Comparison of ENCODE assay signal across 14 cellular contexts in genomic region chr1:26913754-26914619, GRCh38. TPM values are rescaled to one million over a fixed set of nuclear protein-coding genes. Genes with fewer than 3 reads are reported as not detected.
DNase-seq lines count a peak whose midpoint lies in the region; ATAC-seq and TF ChIP-seq lines count a peak whose summit lies in the region.
"Had no signal": no experiment of that assay in that cellular context is flagged by ENCODE, and none has a peak within 500 bp of the region (broad histone marks: within the 10 kb centered on the region; RNA-seq: fewer than 3 reads in every experiment).

Gene NR0B2, minus strand, starts transcription at chr1:26913975. Its CDS starts 35 bp downstream, at chr1:26913940.

- H3K9me3 ChIP-seq in adrenal gland (replicated peaks in 1 of 3), result no peaks in the 10 kb centered on the region
- H3K9me3 ChIP-seq in mucosa of descending colon, result no peaks in the 10 kb centered on the region
- H3K9me3 ChIP-seq: BLaER1 had no signal

- no peaks in the 10 kb centered on the region for H3K27me3 ChIP-seq in adrenal gland
- H3K27me3 ChIP-seq: BLaER1 had no signal

- H3K27ac ChIP-seq in adrenal gland, result peak within 1 kb of the TSS; percentile 63 to 97 (median 91)
- H3K27ac ChIP-seq: BLaER1 had no signal

- ATAC-seq in mucosa of descending colon (peak; percentile 91), GM21447 (IDR thresholded peaks at IDR 0.05; ENCODE audit: unreplicated experiment) (no peak)
- ATAC-seq: activated naive CD4-positive, alpha-beta T cell treated with anti-CD3 and anti-CD28 coated beads, Interleukin-2, amount 50 U/mL, for 72 hours; effector memory CD8-positive, alpha-beta T cell had no signal

- DNase-seq in DMS 273 treated with DMSO at 0.1 percent for 48 hours (lab: John Stamatoyannopoulos, UW) (peak; percentile 41), NCI-H2081 (lab: John Stamatoyannopoulos, UW) (peak; percentile 80 to 96), adrenal gland (peak; percentile 80 to 95 (median 91)), mucosa of descending colon (peak; percentile 81 to 91 (median 83)), SKM-1 treated with dmso at 0.1 percent for 144 hours (lab: John Stamatoyannopoulos, UW; ENCODE audit: unreplicated experiment) (no peak)
- no peak for DNase-seq in activated CD4-positive, CD25-positive, alpha-beta regulatory T cell treated with anti-CD3 and anti-CD28 coated beads, Interleukin-2, amount 50 U/mL, for 72 hours
- DNase-seq in stimulated activated CD4-positive, alpha-beta T cell treated with anti-CD3 and anti-CD28 coated beads, Interleukin-12 subunit alpha, Interleukin-12 subunit beta, amount 100 ng/mL, for 4 hours, result no peak
- DNase-seq: activated CD4-positive, alpha-beta T cell treated with anti-CD3 and anti-CD28 coated beads for 48 hours; effector memory CD8-positive, alpha-beta T cell; retina had no signal

- no peaks in the 10 kb centered on the region for H3K36me3 ChIP-seq in adrenal gland (replicated peaks in 1 of 2)
- H3K36me3 ChIP-seq in mucosa of descending colon (ENCODE audit: low read depth), result no peaks in the 10 kb centered on the region
- H3K36me3 ChIP-seq: BLaER1 had no signal

- TF ChIP-seq CTCF in adrenal gland (IDR thresholded peaks at IDR 0.05) (no peak), mucosa of descending colon (IDR thresholded peaks at IDR 0.05) (no peak)

- peak within 1 kb of the TSS in 2 of 4 donors; percentile 11 to 48 for H3K4me3 ChIP-seq in adrenal gland
- no peak within 1 kb of the TSS for H3K4me3 ChIP-seq in mucosa of descending colon
- H3K4me3 ChIP-seq: BLaER1 had no signal

- H3K4me1 ChIP-seq in adrenal gland (replicated peaks in 1 of 2), result peaks cover 22 to 34% of the 10 kb centered on the region in 2 donors
- peaks cover 28% of the 10 kb centered on the region for H3K4me1 ChIP-seq in mucosa of descending colon (ENCODE audit: low read depth)
- H3K4me1 ChIP-seq: BLaER1 had no signal

- TF ChIP-seq POLR2A in adrenal gland (IDR thresholded peaks at IDR 0.05), result peak; percentile 28 to 85

- intact Hi-C loops in adrenal gland (cut with DNase I) (no loop called here), mucosa of descending colon (cut with DNase I, micrococcal nuclease) (no loop called here)

- WGBS in adrenal gland, 4 donors, result 42 to 51% (median 47%) methylated on average over 7 to 16 of the region's 16 CpGs

RNA-seq across cellular contexts. Expression of gene NR0B2, which starts in this region (rescaled TPM):
- 10 to 100 TPM in 6 of 8 donors, 1 to 10 TPM in 2; 7.1 to 62.7 (median 14.9) TPM for total RNA-seq in adrenal gland
- 1 to 10 TPM; 7.6 to 8.3 (median 8.0) TPM for polyA plus RNA-seq in adrenal gland
- total RNA-seq in mucosa of descending colon, result under 1 TPM in 2 of 3 donors, not detected in 1; 0.43 to 0.52 TPM
- total RNA-seq: activated naive CD4-positive, alpha-beta T cell treated with anti-CD3 and anti-CD28 coated beads, Interleukin-2, amount 50 U/mL, for 72 hours; HT1080 had no signal

Comparison
In these comparisons a context has a peak if more than half of its experiments do, and no peak if none do; other contexts are left out.
1. RNA of gene NR0B2 (total RNA-seq): 7.1 to 62.7 TPM in adrenal gland; 0.43 to 0.52 TPM in mucosa of descending colon; every median in the first group is over 4 times any median in the second.
2. Peak in DNase-seq and ATAC-seq in mucosa of descending colon; RNA of the gene not detected or under 1 TPM.
3. DNase-seq: peak in DMS 273 treated with DMSO at 0.1 percent for 48 hours (single experiment), NCI-H2081 (2 of 2) and adrenal gland (7 of 7); none in activated CD4-positive, CD25-positive, alpha-beta regulatory T cell treated with anti-CD3 and anti-CD28 coated beads, Interleukin-2, amount 50 U/mL, for 72 hours (single experiment), stimulated activated CD4-positive, alpha-beta T cell treated with anti-CD3 and anti-CD28 coated beads, Interleukin-12 subunit alpha, Interleukin-12 subunit beta, amount 100 ng/mL, for 4 hours (single experiment) and SKM-1 treated with dmso at 0.1 percent for 144 hours (single experiment).